ENCODE assay signal across 1 cellular context in genomic region chr5:76356887-76357286, GRCh38.
TF ChIP-seq lines count a peak whose summit lies in the region.

No MANE protein-coding gene starts in this region.

TF ChIP-seq in WTC11, 78 proteins besides CTCF, POLR2A, EP300 and RAD21 (continued from another document):
- TF ChIP-seq SOX15 (CRISPR knock-in tag; IDR thresholded peaks at IDR 0.05) (no peak), FOXP4 (CRISPR knock-in tag; IDR thresholded peaks at IDR 0.05) (no peak), ZNF121 (CRISPR knock-in tag; IDR thresholded peaks at IDR 0.05) (no peak), TCF7 (CRISPR knock-in tag; IDR thresholded peaks at IDR 0.05; ENCODE audit: low read depth) (no peak)
- TF ChIP-seq, protein P1, sequence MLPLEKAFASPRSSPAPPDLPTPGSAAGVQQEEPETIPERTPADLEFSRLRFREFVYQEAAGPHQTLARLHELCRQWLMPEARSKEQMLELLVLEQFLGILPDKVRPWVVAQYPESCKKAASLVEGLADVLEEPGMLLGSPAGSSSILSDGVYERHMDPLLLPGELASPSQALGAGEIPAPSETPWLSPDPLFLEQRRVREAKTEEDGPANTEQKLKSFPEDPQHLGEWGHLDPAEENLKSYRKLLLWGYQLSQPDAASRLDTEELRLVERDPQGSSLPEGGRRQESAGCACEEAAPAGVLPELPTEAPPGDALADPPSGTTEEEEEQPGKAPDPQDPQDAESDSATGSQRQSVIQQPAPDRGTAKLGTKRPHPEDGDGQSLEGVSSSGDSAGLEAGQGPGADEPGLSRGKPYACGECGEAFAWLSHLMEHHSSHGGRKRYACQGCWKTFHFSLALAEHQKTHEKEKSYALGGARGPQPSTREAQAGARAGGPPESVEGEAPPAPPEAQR (CRISPR knock-in tag; IDR thresholded peaks at IDR 0.05), result no peak
